ENCODE assay signal across 8 cellular contexts in genomic region chr15:31442203-31443090, GRCh38.
DNase-seq lines count a peak whose midpoint lies in the region; ATAC-seq and TF ChIP-seq lines count a peak whose summit lies in the region.

No MANE protein-coding gene starts in this region.

- CTCF ChIA-PET in Caco-2 (lab: Charles Lee), result interaction anchor here (0.5 kb wide), 1 partner anchor 89 kb away, joined by 3 read pairs; no protein-coding TSS in a partner anchor

- intact Hi-C loops in Caco-2 (cut with micrococcal nuclease; ENCODE audit: unreplicated experiment), result no loop called here
- intact Hi-C loops in posterior cingulate gyrus (cut with DNase I), result no loop called here

- BruUV-seq in Caco-2 (replicated peaks; lab: Mats Ljungman, UMichigan), result no TSS peak

- no peak for ATAC-seq in GM18907 (IDR thresholded peaks at IDR 0.05; ENCODE audit: unreplicated experiment)

- DNase-seq in Caco-2 (peak in 1 of 2 experiments; percentile 26), MV-4-11 (lab: John Stamatoyannopoulos, UW) (peak; percentile 11), choroid plexus epithelial cell (ENCODE audit: low read depth) (peak; percentile 93), NCI-H2227 treated with DMSO at 0.1 percent for 48 hours (lab: John Stamatoyannopoulos, UW) (no peak), islet precursor cell (no peak), posterior cingulate gyrus (no peak)

- peaks cover 7% of the 10 kb centered on the region for H3K4me1 Mint-ChIP-seq in Caco-2 (ENCODE audit: low read depth, unreplicated experiment)
- H3K4me1 Mint-ChIP-seq in nephron, result peaks cover 5% of the 10 kb centered on the region

- H3K4me3 ChIP-seq in Caco-2 (ENCODE audit: low read depth, low read length) (no peak overlapping the region), choroid plexus epithelial cell (ENCODE audit: low read depth, low read length) (no peak overlapping the region)

- no peak overlapping the region for H3K27ac Mint-ChIP-seq in Caco-2 (ENCODE audit: unreplicated experiment)
- H3K27ac Mint-ChIP-seq in nephron, result no peak overlapping the region

- POLR2A ChIA-PET in Caco-2 (lab: Charles Lee), result no interaction called here

- no peaks in the 10 kb centered on the region; the same call in 1 of the 2 replicates for H3K27me3 ChIP-seq in Caco-2 (replicated peaks; ENCODE audit: control insufficient read depth, insufficient read depth, low read length)

- H3K4me3 Mint-ChIP-seq in Caco-2 (ENCODE audit: unreplicated experiment), result peak overlapping the region; percentile 61
- peak overlapping the region; percentile 66 to 79 (median 77) for H3K4me3 Mint-ChIP-seq in nephron

- H3K36me3 Mint-ChIP-seq in Caco-2 (ENCODE audit: insufficient read depth, unreplicated experiment) (no peaks in the 10 kb centered on the region), nephron (ENCODE audit: low read depth) (no peaks in the 10 kb centered on the region)

- no peak for TF ChIP-seq CTCF in Caco-2 (IDR thresholded peaks at IDR 0.05; ENCODE audit: insufficient read depth in 1 of 2, low read depth in 1 of 2, low read length in 1 of 2, severe bottlenecking in 1 of 2, unreplicated experiment in 1 of 2)
- TF ChIP-seq CTCF in choroid plexus epithelial cell (conservative IDR thresholded peaks at IDR 0.05; ENCODE audit: low read depth, low read length), result peak; percentile 67
- no peak for TF ChIP-seq CTCF in nephron (IDR thresholded peaks at IDR 0.05; ENCODE audit: unreplicated experiment in 3 of 3)

- no peaks in the 10 kb centered on the region for H3K36me3 ChIP-seq in Caco-2 (ENCODE audit: control insufficient read depth, insufficient read depth, low read length)

- H3K9me3 Mint-ChIP-seq in Caco-2 (ENCODE audit: unreplicated experiment) (no peaks in the 10 kb centered on the region), nephron (no peaks in the 10 kb centered on the region)

- H3K9me3 ChIP-seq in Caco-2, result no peaks in the 10 kb centered on the region

- no peaks in the 10 kb centered on the region for H3K4me1 ChIP-seq in Caco-2

- H3K27me3 Mint-ChIP-seq in Caco-2 (ENCODE audit: insufficient read depth, unreplicated experiment), result no peaks in the 10 kb centered on the region
- peaks cover 25% of the 10 kb centered on the region for H3K27me3 Mint-ChIP-seq in nephron (ENCODE audit: low read depth)

Comparison
In these comparisons a context has a peak if more than half of its experiments do, and no peak if none do; other contexts are left out.
1. DNase-seq: peak in MV-4-11 (single experiment) and choroid plexus epithelial cell (single experiment); none in NCI-H2227 treated with DMSO at 0.1 percent for 48 hours (single experiment), islet precursor cell (single experiment) and posterior cingulate gyrus (0 of 10).